Comparison of ENCODE assay signal across 18 cellular contexts in the genomic region with DNA sequence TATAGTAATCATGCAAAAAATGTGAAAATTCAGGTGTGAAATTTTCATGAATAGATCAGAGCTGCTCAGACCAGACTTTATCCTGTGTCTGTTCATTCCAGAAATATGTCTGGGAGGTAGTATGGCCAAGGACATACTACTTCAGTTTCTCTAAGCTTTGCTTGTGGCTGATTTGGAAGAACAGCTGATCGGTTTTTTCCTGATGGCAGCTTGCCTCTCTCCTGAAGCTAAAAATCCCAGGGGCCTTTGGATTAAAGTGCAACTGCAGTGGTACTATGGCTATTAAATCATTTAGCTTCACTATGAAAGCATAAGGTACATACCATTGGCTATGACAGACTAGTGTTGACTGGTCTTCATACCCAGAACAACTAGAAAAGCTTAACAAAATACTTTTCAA.
DNase-seq lines count a peak whose midpoint lies in the region; TF ChIP-seq lines count a peak whose summit lies in the region.
"Had no signal": no experiment of that assay in that cellular context is flagged by ENCODE, and none has a peak within 500 bp of the region (broad histone marks: within the 10 kb centered on the region; RNA-seq: fewer than 3 reads in every experiment).

No MANE protein-coding gene starts in this region.

- H4K5ac ChIP-seq in H9 (ENCODE audit: insufficient read length, low read depth, low read length): no peak overlapping the region

- no peak overlapping the region for H2BK120ac ChIP-seq in H9 (ENCODE audit: low read depth, low read length, poor library complexity, severe bottlenecking)

- TF ChIP-seq CTCF in nephron (IDR thresholded peaks at IDR 0.05; ENCODE audit: unreplicated experiment in 3 of 3) (no peak), H9 (conservative IDR thresholded peaks at IDR 0.05) (no peak)

- no peak overlapping the region for H2AFZ ChIP-seq in H9 (ENCODE audit: low read length)

- H4K8ac ChIP-seq in H9 (replicated peaks; ENCODE audit: insufficient read length, low read depth, low read length): no peak overlapping the region

- H4K20me1 ChIP-seq in H9 (ENCODE audit: control insufficient read depth, insufficient read depth, insufficient read length): no peaks in the 10 kb centered on the region
- H4K20me1 ChIP-seq: BLaER1 treated with 17β-estradiol and CSF1 and Interleukin-3, amounts not matched to agents 10 nM and 100 nM had no signal

- H3K14ac ChIP-seq in H9 (ENCODE audit: insufficient read depth, low read length): no peak overlapping the region

- peaks cover 41% of the 10 kb centered on the region for H3K4me1 Mint-ChIP-seq in dendritic cell treated with granulocyte-macrophage colony-stimulating factor and Interleukin-4, amounts not matched to agents 40 ng/mL and 50 ng/mL, for 4 days (ENCODE audit: low read depth)
- H3K4me1 Mint-ChIP-seq in nephron (peaks cover 39% of the 10 kb centered on the region), H9 (peaks cover 0 to 1% of the 10 kb centered on the region in 2 experiments; a peak in 1 of 4 replicates)
- H3K4me1 Mint-ChIP-seq: B cell; CD4-positive, CD25-positive, alpha-beta regulatory T cell; CD8-positive, alpha-beta memory T cell had no signal

- no peak overlapping the region for H2BK5ac ChIP-seq in H9 (ENCODE audit: insufficient read length, low read length)

- no peak overlapping the region for H2BK20ac ChIP-seq in H9 (ENCODE audit: low read depth, low read length, poor library complexity, severe bottlenecking)

- H3K23ac ChIP-seq in H9 (ENCODE audit: insufficient read length, low read depth, low read length): no peak overlapping the region

- no CpG with 5 or more reads among the region's 1 CpG for WGBS in H9 (ENCODE audit: extremely low coverage, insufficient read length, low lambda C conversion rate)

- no peak overlapping the region for H3K56ac ChIP-seq in H9 (ENCODE audit: insufficient read length, low read depth, low read length)

- H3K4me2 ChIP-seq in H9 (ENCODE audit: insufficient read depth, insufficient read length, low read length): no peak overlapping the region
- H3K4me2 ChIP-seq: KMS-11 had no signal

- no peak overlapping the region for H2BK15ac ChIP-seq in H9 (ENCODE audit: low read depth, low read length)

- H3K9me3 Mint-ChIP-seq in dendritic cell treated with granulocyte-macrophage colony-stimulating factor and Interleukin-4, amounts not matched to agents 40 ng/mL and 50 ng/mL, for 4 days: no peaks in the 10 kb centered on the region
- H3K9me3 Mint-ChIP-seq in nephron (peaks cover 2% of the 10 kb centered on the region), H9 (no peaks in the 10 kb centered on the region)
- H3K9me3 Mint-ChIP-seq: CD8-positive, alpha-beta memory T cell had no signal

- no peak overlapping the region for H3K4me3 Mint-ChIP-seq in dendritic cell treated with granulocyte-macrophage colony-stimulating factor and Interleukin-4, amounts not matched to agents 40 ng/mL and 50 ng/mL, for 4 days
- H3K4me3 Mint-ChIP-seq in nephron (no peak overlapping the region), H9 (no peak overlapping the region)
- H3K4me3 Mint-ChIP-seq: B cell; CD4-positive, CD25-positive, alpha-beta regulatory T cell; CD8-positive, alpha-beta memory T cell had no signal

- no peaks in the 10 kb centered on the region for H3K27me3 ChIP-seq in H9 (ENCODE audit: insufficient read depth, low read length)
- H3K27me3 ChIP-seq: BLaER1 treated with 17β-estradiol and CSF1 and Interleukin-3, amounts not matched to agents 10 nM and 100 nM had no signal

- H4K91ac ChIP-seq in H9 (ENCODE audit: insufficient read length, low read depth, low read length): no peak overlapping the region

- no peak overlapping the region for H3K27ac ChIP-seq in H9 (ENCODE audit: insufficient read length, low read depth, low read length)
- H3K27ac ChIP-seq: BLaER1 treated with 17β-estradiol and CSF1 and Interleukin-3, amounts not matched to agents 10 nM and 100 nM; KMS-11 had no signal

- no peaks in the 10 kb centered on the region for H3K23me2 ChIP-seq in H9 (ENCODE audit: insufficient read length, low read depth, low read length, poor library complexity, severe bottlenecking)

- no peaks in the 10 kb centered on the region for H3K4me1 ChIP-seq in H9 (ENCODE audit: insufficient read depth, low read length)

- intact Hi-C loops in dendritic cell treated with granulocyte-macrophage colony-stimulating factor and Interleukin-4, amounts not matched to agents 40 ng/mL and 50 ng/mL, for 4 days (cut with micrococcal nuclease): no loop called here

- H3K18ac ChIP-seq in H9 (ENCODE audit: insufficient read length, low read depth, low read length): no peak overlapping the region

- no peak overlapping the region for H3K4ac ChIP-seq in H9 (ENCODE audit: low read depth, low read length)

- no peak overlapping the region for H2AK5ac ChIP-seq in H9 (ENCODE audit: insufficient read length, low read length)

- H3K79me2 ChIP-seq in H9 (ENCODE audit: insufficient read depth, low read length): no peaks in the 10 kb centered on the region

- H3K27me3 Mint-ChIP-seq in dendritic cell treated with granulocyte-macrophage colony-stimulating factor and Interleukin-4, amounts not matched to agents 40 ng/mL and 50 ng/mL, for 4 days: no peaks in the 10 kb centered on the region
- H3K27me3 Mint-ChIP-seq in nephron (ENCODE audit: low read depth) (no peaks in the 10 kb centered on the region), H9 (ENCODE audit: low read depth) (no peaks in the 10 kb centered on the region)
- H3K27me3 Mint-ChIP-seq: CD4-positive, CD25-positive, alpha-beta regulatory T cell had no signal

- no peaks in the 10 kb centered on the region for H3K36me3 Mint-ChIP-seq in dendritic cell treated with granulocyte-macrophage colony-stimulating factor and Interleukin-4, amounts not matched to agents 40 ng/mL and 50 ng/mL, for 4 days (ENCODE audit: low read depth)
- H3K36me3 Mint-ChIP-seq in nephron (ENCODE audit: low read depth) (peaks cover 7% of the 10 kb centered on the region), H9 (ENCODE audit: insufficient read depth in 1 of 3, low read depth in 3 of 3) (no peaks in the 10 kb centered on the region)
- H3K36me3 Mint-ChIP-seq: CD4-positive, CD25-positive, alpha-beta regulatory T cell; CD8-positive, alpha-beta memory T cell had no signal

- DNase-seq in D341Med (ENCODE audit: low spot score) (peak; percentile 48), NCI-H524 treated with DMSO at 0.1 percent for 48 hours (lab: John Stamatoyannopoulos, UW) (peak; percentile 30), NCI-H1092 (lab: John Stamatoyannopoulos, UW) (no peak), H9 (no peak)
- no peak for DNase-seq in central memory CD4-positive, alpha-beta T cell
- DNase-seq: CD4-positive, CD25-positive, alpha-beta regulatory T cell; CD8-positive, alpha-beta memory T cell; COR-L47; DMS153; DMS79; GF-D8; GOT3; H7 had no signal

- no peaks in the 10 kb centered on the region for H3K9me3 ChIP-seq in H9 (ENCODE audit: control insufficient read depth, low read depth, low read length)
- H3K9me3 ChIP-seq: BLaER1 treated with 17β-estradiol and CSF1 and Interleukin-3, amounts not matched to agents 10 nM and 100 nM had no signal

- no peaks in the 10 kb centered on the region for H3K79me1 ChIP-seq in H9 (ENCODE audit: insufficient read depth, low read depth, low read length, poor library complexity, severe bottlenecking)

- no peak overlapping the region for H2BK12ac ChIP-seq in H9 (ENCODE audit: insufficient read length, low read depth, low read length)

- peak overlapping the region; percentile 78 for H3K27ac Mint-ChIP-seq in dendritic cell treated with granulocyte-macrophage colony-stimulating factor and Interleukin-4, amounts not matched to agents 40 ng/mL and 50 ng/mL, for 4 days
- H3K27ac Mint-ChIP-seq in nephron (peak overlapping the region; percentile 15 to 70 (median 42)), H9 (no peak overlapping the region)
- H3K27ac Mint-ChIP-seq: B cell; CD4-positive, CD25-positive, alpha-beta regulatory T cell; CD8-positive, alpha-beta memory T cell had no signal

- no peak overlapping the region for H3T11ph ChIP-seq in H9 (ENCODE audit: low read length)

- no peak overlapping the region for H3K9ac ChIP-seq in H9 (ENCODE audit: extremely low read depth, insufficient read length, low read length)
- H3K9ac ChIP-seq: BLaER1 treated with 17β-estradiol and CSF1 and Interleukin-3, amounts not matched to agents 10 nM and 100 nM; KMS-11 had no signal

Comparison
In these comparisons a context has a peak if more than half of its experiments do, and no peak if none do; other contexts are left out.
1. DNase-seq: peak in D341Med (single experiment) and NCI-H524 treated with DMSO at 0.1 percent for 48 hours (single experiment); none in central memory CD4-positive, alpha-beta T cell (single experiment), NCI-H1092 (single experiment) and H9 (single experiment).
2. H3K27ac Mint-ChIP-seq: peak in dendritic cell treated with granulocyte-macrophage colony-stimulating factor and Interleukin-4, amounts not matched to agents 40 ng/mL and 50 ng/mL, for 4 days (single experiment) and nephron (3 of 3); none in H9 (0 of 3).